1 cellular context compared by ENCODE assay signal in genomic region chr10:103658049-103658577, GRCh38.
TF ChIP-seq lines count a peak whose summit lies in the region.

No MANE protein-coding gene starts in this region.

TF ChIP-seq in HepG2, 621 proteins besides CTCF, POLR2A, EP300 and RAD21 (continued from another document and continues in another):
- TF ChIP-seq PRDM15 (CRISPR knock-in tag; IDR thresholded peaks at IDR 0.05) = no peak
- TF ChIP-seq ARID4A (CRISPR knock-in tag; IDR thresholded peaks at IDR 0.05; ENCODE audit: borderline replicate concordance) = no peak; the same call in 1 of the 2 replicates
- TF ChIP-seq ZNF710 (CRISPR knock-in tag; IDR thresholded peaks at IDR 0.05; ENCODE audit: borderline replicate concordance) = no peak
- TF ChIP-seq REPIN1 (CRISPR knock-in tag; IDR thresholded peaks at IDR 0.05; ENCODE audit: borderline replicate concordance, low read depth) = 0 out of 2 replicates have a peak, but pooled peaks have one; percentile 36
- TF ChIP-seq GABPA (IDR thresholded peaks at IDR 0.05; ENCODE audit: low read depth, low read length) = no peak
- TF ChIP-seq GABPA (CRISPR knock-in tag; IDR thresholded peaks at IDR 0.05; ENCODE audit: low read depth) = no peak
- TF ChIP-seq ZBTB2 (CRISPR knock-in tag; IDR thresholded peaks at IDR 0.05; ENCODE audit: low read depth) = no peak
- peak; percentile 54 for TF ChIP-seq SALL1 (CRISPR knock-in tag; IDR thresholded peaks at IDR 0.05)
- TF ChIP-seq KMT2B (CRISPR knock-in tag; IDR thresholded peaks at IDR 0.05) = no peak
- TF ChIP-seq ZBTB1 (CRISPR knock-in tag; IDR thresholded peaks at IDR 0.05; ENCODE audit: borderline replicate concordance) = no peak
- TF ChIP-seq SUZ12 (IDR thresholded peaks at IDR 0.05; ENCODE audit: low read depth, low read length) = no peak
- TF ChIP-seq ZNF430 (CRISPR knock-in tag; IDR thresholded peaks at IDR 0.05) = no peak
- no peak for TF ChIP-seq TARDBP (CRISPR knock-in tag; IDR thresholded peaks at IDR 0.05)
- TF ChIP-seq, protein P1, sequence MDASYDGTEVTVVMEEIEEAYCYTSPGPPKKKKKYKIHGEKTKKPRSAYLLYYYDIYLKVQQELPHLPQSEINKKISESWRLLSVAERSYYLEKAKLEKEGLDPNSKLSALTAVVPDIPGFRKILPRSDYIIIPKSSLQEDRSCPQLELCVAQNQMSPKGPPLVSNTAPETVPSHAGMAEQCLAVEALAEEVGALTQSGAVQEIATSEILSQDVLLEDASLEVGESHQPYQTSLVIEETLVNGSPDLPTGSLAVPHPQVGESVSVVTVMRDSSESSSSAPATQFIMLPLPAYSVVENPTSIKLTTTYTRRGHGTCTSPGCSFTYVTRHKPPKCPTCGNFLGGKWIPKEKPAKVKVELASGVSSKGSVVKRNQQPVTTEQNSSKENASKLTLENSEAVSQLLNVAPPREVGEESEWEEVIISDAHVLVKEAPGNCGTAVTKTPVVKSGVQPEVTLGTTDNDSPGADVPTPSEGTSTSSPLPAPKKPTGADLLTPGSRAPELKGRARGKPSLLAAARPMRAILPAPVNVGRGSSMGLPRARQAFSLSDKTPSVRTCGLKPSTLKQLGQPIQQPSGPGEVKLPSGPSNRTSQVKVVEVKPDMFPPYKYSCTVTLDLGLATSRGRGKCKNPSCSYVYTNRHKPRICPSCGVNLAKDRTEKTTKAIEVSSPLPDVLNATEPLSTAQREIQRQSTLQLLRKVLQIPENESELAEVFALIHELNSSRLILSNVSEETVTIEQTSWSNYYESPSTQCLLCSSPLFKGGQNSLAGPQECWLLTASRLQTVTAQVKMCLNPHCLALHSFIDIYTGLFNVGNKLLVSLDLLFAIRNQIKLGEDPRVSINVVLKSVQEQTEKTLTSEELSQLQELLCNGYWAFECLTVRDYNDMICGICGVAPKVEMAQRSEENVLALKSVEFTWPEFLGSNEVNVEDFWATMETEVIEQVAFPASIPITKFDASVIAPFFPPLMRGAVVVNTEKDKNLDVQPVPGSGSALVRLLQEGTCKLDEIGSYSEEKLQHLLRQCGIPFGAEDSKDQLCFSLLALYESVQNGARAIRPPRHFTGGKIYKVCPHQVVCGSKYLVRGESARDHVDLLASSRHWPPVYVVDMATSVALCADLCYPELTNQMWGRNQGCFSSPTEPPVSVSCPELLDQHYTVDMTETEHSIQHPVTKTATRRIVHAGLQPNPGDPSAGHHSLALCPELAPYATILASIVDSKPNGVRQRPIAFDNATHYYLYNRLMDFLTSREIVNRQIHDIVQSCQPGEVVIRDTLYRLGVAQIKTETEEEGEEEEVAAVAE (CRISPR knock-in tag; IDR thresholded peaks at IDR 0.05; ENCODE audit: borderline replicate concordance) = 0 out of 2 replicates have a peak, but pooled peaks have one; percentile 39
- TF ChIP-seq ZNF20 (CRISPR knock-in tag; IDR thresholded peaks at IDR 0.05) = no peak
- no peak for TF ChIP-seq TP53 (CRISPR knock-in tag; conservative IDR thresholded peaks at IDR 0.05)
- TF ChIP-seq SOX5 (CRISPR knock-in tag; IDR thresholded peaks at IDR 0.05; ENCODE audit: borderline replicate concordance) = peak; percentile 73; the same call in 1 of the 2 replicates
- no peak for TF ChIP-seq ZNF616 (CRISPR knock-in tag; IDR thresholded peaks at IDR 0.05; ENCODE audit: low read depth)
- TF ChIP-seq, protein P2, sequence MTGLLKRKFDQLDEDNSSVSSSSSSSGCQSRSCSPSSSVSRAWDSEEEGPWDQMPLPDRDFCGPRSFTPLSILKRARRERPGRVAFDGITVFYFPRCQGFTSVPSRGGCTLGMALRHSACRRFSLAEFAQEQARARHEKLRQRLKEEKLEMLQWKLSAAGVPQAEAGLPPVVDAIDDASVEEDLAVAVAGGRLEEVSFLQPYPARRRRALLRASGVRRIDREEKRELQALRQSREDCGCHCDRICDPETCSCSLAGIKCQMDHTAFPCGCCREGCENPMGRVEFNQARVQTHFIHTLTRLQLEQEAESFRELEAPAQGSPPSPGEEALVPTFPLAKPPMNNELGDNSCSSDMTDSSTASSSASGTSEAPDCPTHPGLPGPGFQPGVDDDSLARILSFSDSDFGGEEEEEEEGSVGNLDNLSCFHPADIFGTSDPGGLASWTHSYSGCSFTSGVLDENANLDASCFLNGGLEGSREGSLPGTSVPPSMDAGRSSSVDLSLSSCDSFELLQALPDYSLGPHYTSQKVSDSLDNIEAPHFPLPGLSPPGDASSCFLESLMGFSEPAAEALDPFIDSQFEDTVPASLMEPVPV (CRISPR knock-in tag; IDR thresholded peaks at IDR 0.05) = no peak
- no peak for TF ChIP-seq PAWR (CRISPR knock-in tag; IDR thresholded peaks at IDR 0.05; ENCODE audit: borderline replicate concordance)
- TF ChIP-seq ZSCAN29 (CRISPR knock-in tag; conservative IDR thresholded peaks at IDR 0.05) = no peak
- no peak for TF ChIP-seq ATF7 (IDR thresholded peaks at IDR 0.05)
- TF ChIP-seq ATF7 (CRISPR knock-in tag; IDR thresholded peaks at IDR 0.05) = no peak
- no peak for TF ChIP-seq ZBTB4 (CRISPR knock-in tag; IDR thresholded peaks at IDR 0.05; ENCODE audit: borderline replicate concordance)
- TF ChIP-seq CEBPB (IDR thresholded peaks at IDR 0.05; ENCODE audit: borderline replicate concordance, low read depth, low read length) = peak; percentile 96
- no peak for TF ChIP-seq EZH2 (conservative IDR thresholded peaks at IDR 0.05; ENCODE audit: low read depth, low read length)
- TF ChIP-seq ZNF549 (CRISPR knock-in tag; IDR thresholded peaks at IDR 0.05) = no peak
- no peak for TF ChIP-seq SP1 (IDR thresholded peaks at IDR 0.05)
- TF ChIP-seq SP1 (CRISPR knock-in tag; IDR thresholded peaks at IDR 0.05) = peak; percentile 9; the same call in 1 of the 2 replicates
- no peak for TF ChIP-seq ZNF563 (CRISPR knock-in tag; IDR thresholded peaks at IDR 0.05)
- TF ChIP-seq ZNF607 (CRISPR knock-in tag; IDR thresholded peaks at IDR 0.05; ENCODE audit: borderline replicate concordance) = no peak
- TF ChIP-seq ZXDC (CRISPR knock-in tag; IDR thresholded peaks at IDR 0.05) = no peak
